Comparison of ENCODE assay signal across 16 cellular contexts in the genomic region with DNA sequence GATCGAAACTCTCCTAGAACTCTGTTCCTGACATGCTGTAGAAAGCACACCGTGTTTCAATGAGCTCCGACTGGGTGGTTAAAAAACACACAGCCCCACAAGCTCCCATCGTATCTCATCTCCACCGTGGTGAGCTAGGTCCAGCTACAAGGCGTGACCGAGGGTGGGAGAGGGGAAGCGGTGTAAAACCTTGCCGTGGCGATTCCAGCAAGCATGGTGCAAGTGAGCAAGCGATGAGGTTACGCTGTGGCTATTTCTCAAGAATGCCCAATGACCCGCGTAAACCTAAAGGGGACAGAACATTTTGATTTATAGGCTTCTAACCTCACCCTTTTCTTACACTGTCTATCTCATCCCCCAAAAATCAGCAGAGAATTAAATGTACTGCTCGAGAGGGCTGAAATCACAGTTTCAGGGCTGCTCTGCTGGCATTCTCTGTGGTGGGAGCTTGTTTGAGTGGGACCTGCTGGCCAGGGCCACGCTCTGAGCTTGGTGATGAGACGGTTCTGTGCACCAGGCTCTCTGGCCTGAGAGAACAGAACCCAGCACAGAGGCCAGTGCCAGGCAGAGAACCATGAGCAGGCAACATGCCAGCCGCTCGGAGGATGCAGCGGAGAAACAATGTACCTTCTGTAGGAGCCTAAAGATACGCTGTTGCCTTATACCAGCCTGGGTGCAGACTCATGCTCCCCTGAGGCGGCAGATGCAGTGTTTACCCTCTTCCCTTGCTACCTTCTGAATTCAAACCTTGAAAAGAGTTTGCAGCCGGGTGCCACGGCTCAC.
"Had no signal": no experiment of that assay in that cellular context is flagged by ENCODE, and none has a peak within 500 bp of the region (broad histone marks: within the 10 kb centered on the region; RNA-seq: fewer than 3 reads in every experiment).

No MANE protein-coding gene starts in this region.

- H3K9me3 Mint-ChIP-seq: activated CD4-positive, alpha-beta T cell treated with anti-CD3 and anti-CD28 coated beads, Interleukin-2, amount 10 ng/mL, durations not matched to agents 7 days and 5 days; activated T-helper 2 cell treated with anti-CD3 and anti-CD28 coated beads, Interferon-gamma antibody, Interleukin-2, Interleukin-4, amounts not matched to agents 10 μg/mL and 5 μg/mL and 100 μg/mL, durations not matched to agents 14 hours and 24 hours and 36 hours; natural killer cell treated with Interleukin-12 subunit alpha and Interleukin-12 subunit beta and Interleukin-15 and Interleukin-18, amount 100 ng/mL, for 72 hours had no signal

- H3K27me3 ChIP-seq: foreskin keratinocyte, ovary had no signal

- H3K27me3 Mint-ChIP-seq: activated CD4-positive, alpha-beta T cell treated with anti-CD3 and anti-CD28 coated beads, Interleukin-2, amount 10 ng/mL, durations not matched to agents 7 days and 5 days; T-helper 17 cell had no signal

- ATAC-seq: foreskin keratinocyte; natural killer cell treated with Interleukin-12 subunit alpha and Interleukin-12 subunit beta and Interleukin-15 and Interleukin-18, amount 100 ng/mL, for 72 hours; T-helper 17 cell; WTC11 had no signal

- H3K4me1 ChIP-seq: foreskin keratinocyte had no signal

- DNase-seq: activated CD4-positive, alpha-beta T cell treated with anti-CD3 and anti-CD28 coated beads, Interleukin-2, amount 10 ng/mL, durations not matched to agents 7 days and 5 days; activated CD8-positive, alpha-beta memory T cell treated with anti-CD3 and anti-CD28 coated beads for 24 hours; activated naive CD4-positive, alpha-beta T cell treated with anti-CD3 and anti-CD28 coated beads, Interleukin-2, amount 50 U/mL, for 16 hours; amniotic stem cell; effector CD4-positive, alpha-beta T cell; foreskin keratinocyte; kidney glomerular epithelial cell; SHP77 treated with DMSO at 0.1 percent for 48 hours; T-helper 17 cell; trophoblast cell had no signal

- H3K27ac Mint-ChIP-seq: activated CD4-positive, alpha-beta T cell treated with anti-CD3 and anti-CD28 coated beads, Interleukin-2, amount 10 ng/mL, durations not matched to agents 7 days and 5 days; activated T-helper 2 cell treated with anti-CD3 and anti-CD28 coated beads, Interferon-gamma antibody, Interleukin-2, Interleukin-4, amounts not matched to agents 10 μg/mL and 5 μg/mL and 100 μg/mL, durations not matched to agents 14 hours and 24 hours and 36 hours; natural killer cell treated with Interleukin-12 subunit alpha and Interleukin-12 subunit beta and Interleukin-15 and Interleukin-18, amount 100 ng/mL, for 72 hours; T-helper 17 cell had no signal

- H3K4me1 Mint-ChIP-seq: activated CD4-positive, alpha-beta T cell treated with anti-CD3 and anti-CD28 coated beads, Interleukin-2, amount 10 ng/mL, durations not matched to agents 7 days and 5 days; T-helper 17 cell had no signal

- H3K27ac ChIP-seq: foreskin keratinocyte, ovary, skin epidermis had no signal

- H3K9me3 ChIP-seq: ovary had no signal

- H3K36me3 Mint-ChIP-seq: natural killer cell treated with Interleukin-12 subunit alpha and Interleukin-12 subunit beta and Interleukin-15 and Interleukin-18, amount 100 ng/mL, for 72 hours; WTC11 had no signal

- H3K4me3 Mint-ChIP-seq: activated CD4-positive, alpha-beta T cell treated with anti-CD3 and anti-CD28 coated beads, Interleukin-2, amount 10 ng/mL, durations not matched to agents 7 days and 5 days; natural killer cell treated with Interleukin-12 subunit alpha and Interleukin-12 subunit beta and Interleukin-15 and Interleukin-18, amount 100 ng/mL, for 72 hours; T-helper 17 cell; WTC11 had no signal

- H3K4me3 ChIP-seq: lung, ovary, skin epidermis had no signal

- H3K36me3 ChIP-seq: ovary had no signal
